8 cellular contexts compared by ENCODE assay signal in the genomic region with DNA sequence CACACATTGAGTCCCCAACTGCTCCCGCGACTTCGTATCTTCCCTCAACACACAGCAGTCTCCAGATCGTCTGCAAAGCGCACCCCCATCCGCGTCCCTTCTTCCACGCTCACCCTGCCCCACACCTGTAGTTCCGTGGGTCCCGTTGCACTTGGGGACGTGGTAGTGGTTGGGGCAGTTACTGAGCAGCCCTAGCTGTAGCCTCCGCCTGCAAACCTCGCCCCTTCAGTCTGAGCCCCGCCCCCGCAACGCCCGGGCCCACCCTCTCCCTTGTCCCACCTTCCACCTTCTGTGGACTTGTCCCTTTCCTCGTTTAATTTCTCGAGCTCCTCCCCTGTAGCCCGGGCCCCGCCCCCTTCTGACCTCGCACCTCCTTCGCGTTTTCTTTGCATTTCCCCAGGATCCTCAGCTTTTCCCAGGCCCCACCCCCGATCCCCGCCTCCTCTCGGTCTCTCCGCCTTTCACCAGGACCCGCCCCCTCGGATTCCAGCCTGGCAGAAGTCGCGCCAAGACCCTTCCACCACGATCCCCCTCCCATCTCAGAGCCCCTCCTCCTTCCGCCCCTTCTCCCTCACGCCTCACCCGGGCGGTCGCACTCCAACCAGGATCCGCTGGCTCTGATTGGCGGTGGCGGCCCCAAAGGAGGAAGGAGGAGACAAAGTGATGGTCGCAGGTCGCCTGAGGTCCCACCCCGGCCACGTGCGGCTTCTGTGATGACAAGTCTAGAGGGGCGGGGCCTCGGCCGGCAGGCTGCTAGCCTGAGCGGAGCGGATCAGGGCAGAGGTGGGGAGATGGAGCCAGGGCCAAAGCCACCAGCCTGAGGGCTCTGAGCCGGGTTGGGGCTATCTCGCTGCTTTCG. TPM values are rescaled to one million over a fixed set of nuclear protein-coding genes. Genes with fewer than 3 reads are reported as not detected.
A peak's percentile ranks its signal among the peaks of the same experiment; 100 is the strongest.
DNase-seq lines count a peak whose midpoint lies in the region; ATAC-seq and TF ChIP-seq lines count a peak whose summit lies in the region.

A gene with protein sequence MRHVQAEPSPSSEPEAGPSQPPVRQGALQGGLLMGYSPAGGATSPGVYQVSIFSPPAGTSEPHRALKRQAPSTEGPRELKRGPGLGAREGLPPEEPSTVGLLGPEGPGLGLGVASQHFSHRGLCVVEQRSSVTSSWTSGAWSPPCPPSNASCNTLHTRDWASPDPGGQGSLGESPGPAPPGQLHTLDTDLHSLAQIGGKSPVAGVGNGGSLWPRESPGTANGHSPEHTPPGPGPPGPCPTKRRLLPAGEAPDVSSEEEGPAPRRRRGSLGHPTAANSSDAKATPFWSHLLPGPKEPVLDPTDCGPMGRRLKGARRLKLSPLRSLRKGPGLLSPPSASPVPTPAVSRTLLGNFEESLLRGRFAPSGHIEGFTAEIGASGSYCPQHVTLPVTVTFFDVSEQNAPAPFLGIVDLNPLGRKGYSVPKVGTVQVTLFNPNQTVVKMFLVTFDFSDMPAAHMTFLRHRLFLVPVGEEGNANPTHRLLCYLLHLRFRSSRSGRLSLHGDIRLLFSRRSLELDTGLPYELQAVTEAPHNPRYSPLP (minus strand): TSS at position 183 of the 859 bp plus-strand sequence. CDS start 7,588 bp downstream, outside the sequence.

- H3K36me3 ChIP-seq in Panc1 (ENCODE audit: control insufficient read depth, insufficient read depth, low read length): no peaks in the 10 kb centered on the region
- peaks cover 0 to 4% of the 10 kb centered on the region in 2 donors for H3K36me3 ChIP-seq in muscle layer of duodenum (ENCODE audit: control insufficient read depth in 1 of 2, insufficient read depth in 2 of 2, low read length in 2 of 2)

- no peak for TF ChIP-seq CTCF in Panc1 (IDR thresholded peaks at IDR 0.05)

- H3K9me3 ChIP-seq in Panc1 (ENCODE audit: control insufficient read depth, insufficient read depth, low read depth, low read length) (no peaks in the 10 kb centered on the region), muscle layer of duodenum (ENCODE audit: control insufficient read depth in 1 of 2, low read length in 2 of 2) (no peaks in the 10 kb centered on the region)

- in situ Hi-C loops in Panc1 (cut with HindIII; ENCODE audit: low pct_unique_long_range_greater_than_20kb, low sequenced_read_pairs): no loop called here

- POLR2A ChIA-PET in Panc1 (lab: Charles Lee): interaction anchor here (0.5 to 3.0 kb wide), 7 partner anchors 13 to 487 kb away, joined by 3 to 12 read pairs (median 4); a partner anchor contains a TSS

- intact Hi-C loops in Panc1 (cut with micrococcal nuclease; ENCODE audit: unreplicated experiment): loop anchor here (1.0 to 5.0 kb wide), 3 partner anchors 143 to 436 kb away; no protein-coding TSS in a partner anchor

- no TSS peak for BruUV-seq in Panc1 (replicated peaks; lab: Mats Ljungman, UMichigan)

- peaks cover 25% of the 10 kb centered on the region for H3K4me1 ChIP-seq in Panc1 (ENCODE audit: control insufficient read depth, insufficient read depth, low read length)
- H3K4me1 ChIP-seq in muscle layer of duodenum (ENCODE audit: control insufficient read depth in 1 of 2, insufficient read depth in 2 of 2, low read length in 2 of 2): peaks cover 27 to 38% of the 10 kb centered on the region in 2 donors

- DNase-seq in DMS53 (lab: John Stamatoyannopoulos, UW) (peak; percentile 97), KG1 (lab: John Stamatoyannopoulos, UW) (peak; percentile 82), Panc1 (ENCODE audit: low read depth, low spot score) (peak; percentile 80)
- DNase-seq in activated T-cell treated with anti-CD3 and anti-CD28 coated beads, Interleukin-2, amount 50 U/mL, for 48 hours: peak; percentile 94 to 95
- DNase-seq in stimulated activated CD8-positive, alpha-beta memory T cell treated with anti-CD3 and anti-CD28 coated beads, Interleukin-7, amount 100 ng/mL, for 4 hours (ENCODE audit: low read depth in 2 of 2): peak; percentile 85 to 90

- ATAC-seq in GM21723 (IDR thresholded peaks at IDR 0.05; ENCODE audit: unreplicated experiment): peak; percentile 65
- ATAC-seq in Panc1: peak; percentile 79
- ATAC-seq in esophagus mucosa: peak; percentile 71

- CTCF ChIA-PET in Panc1 (lab: Charles Lee): interaction anchor here (0.6 to 1.4 kb wide), 5 partner anchors 13 to 374 kb away, joined by 3 to 9 read pairs (median 4); a partner anchor contains a TSS

- H3K4me3 ChIP-seq in Panc1 (ENCODE audit: low read depth in 2 of 2, low read length in 2 of 2) (peak within 1 kb of the TSS; percentile 70 to 97), muscle layer of duodenum (ENCODE audit: low read depth in 1 of 2, low read length in 2 of 2) (peak within 1 kb of the TSS; percentile 83 to 86)

- peak within 1 kb of the TSS; percentile 75 for H3K27ac ChIP-seq in Panc1 (ENCODE audit: low read length)
- H3K27ac ChIP-seq in muscle layer of duodenum (ENCODE audit: low read length): peak within 1 kb of the TSS; percentile 95

- H3K27me3 ChIP-seq in Panc1 (ENCODE audit: control insufficient read depth, insufficient read depth, low read length) (no peaks in the 10 kb centered on the region), muscle layer of duodenum (ENCODE audit: low read depth, low read length) (no peaks in the 10 kb centered on the region)

RNA-seq across cellular contexts. Expression of the gene that starts here (rescaled TPM):
- total RNA-seq in Panc1 (2021; ENCODE audit: unreplicated experiment) (23.6 TPM), esophagus mucosa (22.7 TPM)
- 27.3 TPM for polyA plus RNA-seq in Panc1 (2012; ENCODE audit: insufficient read length)

Comparison
In these comparisons a context has a peak if more than half of its experiments do, and no peak if none do; other contexts are left out.
1. Peak in every context shown above with its lines: DNase-seq, ATAC-seq, H3K4me3 ChIP-seq and H3K27ac ChIP-seq.